In the genomic region with DNA sequence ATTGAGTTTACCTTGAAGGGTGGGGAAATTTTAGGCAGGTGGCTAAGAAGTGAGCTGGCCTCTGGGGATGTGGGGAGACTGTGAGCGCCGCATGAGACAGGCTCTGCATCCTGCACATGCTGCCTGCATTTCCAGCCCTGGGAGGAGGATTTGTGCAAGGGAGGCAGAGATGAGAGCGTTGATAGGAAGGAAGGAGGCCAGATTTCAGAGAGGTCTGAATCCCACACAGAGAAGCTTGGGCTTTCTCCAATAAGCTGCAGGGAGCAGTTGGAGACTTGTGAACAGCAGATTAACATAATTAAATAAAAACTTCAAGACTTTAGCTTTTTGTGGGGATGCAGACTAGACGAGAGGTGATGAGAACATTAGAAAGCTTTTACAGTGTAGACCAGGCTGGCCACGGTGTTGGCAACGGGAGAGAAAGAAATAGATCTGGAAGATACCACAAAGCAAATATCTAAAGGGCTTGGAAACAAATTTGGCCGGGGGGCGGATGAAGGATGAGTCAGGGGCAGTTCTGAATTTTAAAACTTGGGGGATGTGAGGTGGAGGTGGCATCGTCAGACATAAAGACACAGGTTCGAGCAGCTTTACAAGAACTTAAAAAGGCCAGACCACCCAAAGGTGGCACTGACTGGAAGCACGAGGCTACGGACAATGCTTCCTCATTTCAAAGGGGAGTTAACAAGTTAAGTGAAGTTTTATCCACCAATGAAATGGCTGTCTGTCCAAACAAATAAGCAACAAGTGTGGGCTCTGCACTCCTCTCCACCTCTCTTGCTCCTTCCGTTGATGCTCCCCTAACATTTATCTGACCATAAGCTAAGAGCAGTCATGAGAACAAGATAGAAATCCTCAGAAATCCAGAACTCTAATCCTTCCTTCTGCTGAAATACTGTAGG, we compare ENCODE assay signal across 10 cellular contexts. TPM values are rescaled to one million over a fixed set of nuclear protein-coding genes. Genes with fewer than 3 reads are reported as not detected.
DNase-seq lines count a peak whose midpoint lies in the region; ATAC-seq, FAIRE-seq and TF ChIP-seq lines count a peak whose summit lies in the region.
"Had no signal": no experiment of that assay in that cellular context is flagged by ENCODE, and none has a peak within 500 bp of the region (broad histone marks: within the 10 kb centered on the region; RNA-seq: fewer than 3 reads in every experiment).

No MANE protein-coding gene starts in this region.

- H3K27me3 ChIP-seq in mesenchymal stem cell (ENCODE audit: control insufficient read depth in 1 of 2, insufficient read depth in 1 of 2, low read length in 2 of 2) (peaks cover 0 to 22% of the 10 kb centered on the region in 2 experiments), HepG2 (ENCODE audit: control insufficient read depth in 1 of 2, insufficient read depth in 2 of 2, low read length in 2 of 2) (peaks cover 0 to 5% of the 10 kb centered on the region in 2 experiments; a peak in 2 of 5 replicates), thyroid gland (no peaks in the 10 kb centered on the region)

- no peak overlapping the region for H2BK120ac ChIP-seq in mesenchymal stem cell (ENCODE audit: low read depth, low read length)

- no peak overlapping the region for H3K4ac ChIP-seq in mesenchymal stem cell (ENCODE audit: low read depth in 1 of 2, low read length in 2 of 2)

- H3K4me3 ChIP-seq in mesenchymal stem cell (ENCODE audit: insufficient read depth in 1 of 2, low read depth in 1 of 2, low read length in 2 of 2) (peak overlapping the region in 1 of 2 experiments; percentile 10), lower leg skin (ENCODE audit: low read depth, poor library complexity, severe bottlenecking) (no peak overlapping the region), HepG2 (replicated peaks in 1 of 3; ENCODE audit: insufficient read depth in 1 of 3, low read depth in 2 of 3, low read length in 3 of 3) (no peak overlapping the region), thyroid gland (replicated peaks in 1 of 3) (no peak overlapping the region)
- H3K4me3 ChIP-seq: mucosa of descending colon had no signal

- ATAC-seq in activated CD8-positive, alpha-beta T cell treated with anti-CD3 and anti-CD28 coated beads, Interleukin-2, amount 10 ng/mL, durations not matched to agents 7 days and 5 days, result no peak
- no peak for ATAC-seq in HepG2
- ATAC-seq: mucosa of descending colon had no signal

- peak overlapping the region; percentile 53 for H2BK5ac ChIP-seq in mesenchymal stem cell (ENCODE audit: low read depth, low read length, poor library complexity, severe bottlenecking)

- TF ChIP-seq EP300 in HepG2 (IDR thresholded peaks at IDR 0.05; ENCODE audit: low read depth in 2 of 2, low read length in 2 of 2) (no peak), HepG2 (CRISPR knock-in tag; IDR thresholded peaks at IDR 0.05; ENCODE audit: borderline replicate concordance) (no peak)

- no peaks in the 10 kb centered on the region for H3K27me3 Mint-ChIP-seq in activated CD8-positive, alpha-beta T cell treated with anti-CD3 and anti-CD28 coated beads, Interleukin-2, amount 10 ng/mL, durations not matched to agents 7 days and 5 days (ENCODE audit: low read depth)

- H3K79me1 ChIP-seq in mesenchymal stem cell (replicated peaks; ENCODE audit: low read length, poor library complexity, severe bottlenecking), result peaks cover 39% of the 10 kb centered on the region

- TF ChIP-seq CTCF in lower leg skin (IDR thresholded peaks at IDR 0.05) (no peak), HepG2 (CRISPR knock-in tag; IDR thresholded peaks at IDR 0.05) (no peak), thyroid gland (IDR thresholded peaks at IDR 0.05) (no peak)

- POLR2A ChIA-PET in activated CD8-positive, alpha-beta T cell treated with anti-CD3 and anti-CD28 coated beads, Interleukin-2, amount 10 ng/mL, durations not matched to agents 7 days and 5 days (lab: Charles Lee), result interaction anchor here (0.7 kb wide), 1 partner anchor 203 kb away, joined by 3 read pairs; no protein-coding TSS in a partner anchor
- POLR2A ChIA-PET in HepG2 (lab: Yijun Ruan, JAX), result no interaction called here

- no peaks in the 10 kb centered on the region for H4K20me1 ChIP-seq in HepG2 (ENCODE audit: insufficient read depth, low read length)

- H2BK12ac ChIP-seq in mesenchymal stem cell (ENCODE audit: low read length in 2 of 2), result no peak overlapping the region

- H3K27ac ChIP-seq in mesenchymal stem cell (ENCODE audit: low read length, poor library complexity, severe bottlenecking) (peak overlapping the region; percentile 81), HepG2 (ENCODE audit: extremely low read length, insufficient read depth, low read length) (no peak overlapping the region), thyroid gland (no peak overlapping the region)

- H3K9me3 ChIP-seq in mesenchymal stem cell (ENCODE audit: control insufficient read depth, low read length) (no peaks in the 10 kb centered on the region), HepG2 (ENCODE audit: low read length) (no peaks in the 10 kb centered on the region), thyroid gland (no peaks in the 10 kb centered on the region)
- H3K9me3 ChIP-seq: mucosa of descending colon had no signal

- WGBS in mesenchymal stem cell, result 66% methylated on average over 13 of the region's 13 CpGs
- 48 to 53% methylated on average over 13 of the region's 13 CpGs for WGBS in lower leg skin, 2 donors
- WGBS in HepG2 (ENCODE audit: low lambda C conversion rate), result 14% methylated on average over 13 of the region's 13 CpGs
- 81 to 83% methylated on average over 13 of the region's 13 CpGs for WGBS in thyroid gland, 2 donors

- H3K4me1 ChIP-seq in mesenchymal stem cell (ENCODE audit: control insufficient read depth, insufficient read depth, low read depth, low read length), result peaks cover 29% of the 10 kb centered on the region
- H3K4me1 ChIP-seq in HepG2 (ENCODE audit: insufficient read depth, low read length), result no peaks in the 10 kb centered on the region
- peaks cover under 1 to 14% of the 10 kb centered on the region in 2 donors for H3K4me1 ChIP-seq in thyroid gland

- no peak overlapping the region for H3K23ac ChIP-seq in mesenchymal stem cell (ENCODE audit: low read length in 2 of 2)

- H2AK5ac ChIP-seq in mesenchymal stem cell (ENCODE audit: low read length, severe bottlenecking), result no peak overlapping the region

- no peak for FAIRE-seq in HepG2 (lab: Jason Lieb, UNC)

- in situ Hi-C loops in HepG2 (cut with HindIII; ENCODE audit: extremely low pct_ligation_motif_present, low pct_unique_long_range_greater_than_20kb), result no loop called here

- H3K4me1 Mint-ChIP-seq in activated CD8-positive, alpha-beta T cell treated with anti-CD3 and anti-CD28 coated beads, Interleukin-2, amount 10 ng/mL, durations not matched to agents 7 days and 5 days (ENCODE audit: low read depth), result peaks cover 30% of the 10 kb centered on the region

- H3K14ac ChIP-seq in mesenchymal stem cell (ENCODE audit: low read length in 2 of 2), result no peak overlapping the region

- no peak overlapping the region for H3K18ac ChIP-seq in mesenchymal stem cell (ENCODE audit: low read depth in 1 of 2, low read length in 2 of 2)

- H3K36me3 Mint-ChIP-seq in activated CD8-positive, alpha-beta T cell treated with anti-CD3 and anti-CD28 coated beads, Interleukin-2, amount 10 ng/mL, durations not matched to agents 7 days and 5 days (ENCODE audit: low read depth), result no peaks in the 10 kb centered on the region

- H4K8ac ChIP-seq in mesenchymal stem cell (ENCODE audit: low read length), result no peak overlapping the region

- H3K9ac ChIP-seq in mesenchymal stem cell (ENCODE audit: low read length), result no peak overlapping the region
- H3K9ac ChIP-seq in HepG2 (ENCODE audit: insufficient read depth, low read depth, low read length), result no peak overlapping the region

- no peak for TF ChIP-seq POLR2A in lower leg skin (IDR thresholded peaks at IDR 0.05)
- TF ChIP-seq POLR2A in HepG2 (IDR thresholded peaks at IDR 0.05; ENCODE audit: insufficient read depth in 1 of 2, low read depth in 2 of 2, low read length in 2 of 2), result no peak
- TF ChIP-seq POLR2A in thyroid gland (IDR thresholded peaks at IDR 0.05), result no peak

- TF ChIP-seq RAD21 in HepG2 (CRISPR knock-in tag; IDR thresholded peaks at IDR 0.05), result no peak

- no peak overlapping the region for H3K4me3 Mint-ChIP-seq in activated CD8-positive, alpha-beta T cell treated with anti-CD3 and anti-CD28 coated beads, Interleukin-2, amount 10 ng/mL, durations not matched to agents 7 days and 5 days

- H3K79me2 ChIP-seq in HepG2 (ENCODE audit: insufficient read depth, low read length), result no peaks in the 10 kb centered on the region

- H2BK15ac ChIP-seq in mesenchymal stem cell (ENCODE audit: low read depth, poor library complexity, severe bottlenecking), result no peak overlapping the region

- no peak overlapping the region for H4K91ac ChIP-seq in mesenchymal stem cell (ENCODE audit: low read length)

- H3K27ac Mint-ChIP-seq in activated CD8-positive, alpha-beta T cell treated with anti-CD3 and anti-CD28 coated beads, Interleukin-2, amount 10 ng/mL, durations not matched to agents 7 days and 5 days, result peak overlapping the region; percentile 0

- H3K4me2 ChIP-seq in mesenchymal stem cell (ENCODE audit: low read length, poor library complexity, severe bottlenecking) (peak overlapping the region; percentile 27), HepG2 (ENCODE audit: low read depth, low read length) (no peak overlapping the region)

- intact Hi-C loops in lower leg skin (cut with DNase I; ENCODE audit: low total_unique reads), result no loop called here
- intact Hi-C loops in HepG2 (cut with micrococcal nuclease; ENCODE audit: unreplicated experiment), result no loop called here
- intact Hi-C loops in thyroid gland (cut with DNase I), result no loop called here

- DNase-seq in DMS 273 (lab: John Stamatoyannopoulos, UW; ENCODE audit: unreplicated experiment) (peak; percentile 11), HT-29 (ENCODE audit: low spot score) (peak; percentile 39), mesenchymal stem cell (no peak), lower leg skin (ENCODE audit: low spot score in 2 of 2) (no peak), HepG2 (ENCODE audit: low spot score) (no peak), thyroid gland (no peak)
- no peak for DNase-seq in activated CD8-positive, alpha-beta T cell treated with anti-CD3 and anti-CD28 coated beads, Interleukin-2, amount 10 ng/mL, durations not matched to agents 7 days and 5 days
- DNase-seq: activated effector memory CD4-positive, alpha-beta T cell treated with anti-CD3 and anti-CD28 coated beads, Interleukin-2, amount 50 U/mL, for 16 hours; effector memory CD4-positive, alpha-beta T cell; mucosa of descending colon had no signal

- CTCF ChIA-PET in activated CD8-positive, alpha-beta T cell treated with anti-CD3 and anti-CD28 coated beads, Interleukin-2, amount 10 ng/mL, durations not matched to agents 7 days and 5 days (lab: Charles Lee), result interaction anchor here (0.9 to 1.7 kb wide), 9 partner anchors 8 to 287 kb away, joined by 3 to 7 read pairs (median 3); no protein-coding TSS in a partner anchor
- CTCF ChIA-PET in HepG2 (lab: Yijun Ruan, JAX; ENCODE audit: low intra/inter-chr PET ratio, low total read pairs), result no interaction called here

- H3K9me3 Mint-ChIP-seq in activated CD8-positive, alpha-beta T cell treated with anti-CD3 and anti-CD28 coated beads, Interleukin-2, amount 10 ng/mL, durations not matched to agents 7 days and 5 days (ENCODE audit: insufficient read depth), result no peaks in the 10 kb centered on the region

- BruUV-seq in HepG2 (replicated peaks; lab: Mats Ljungman, UMichigan), result no TSS peak

- H3K36me3 ChIP-seq in mesenchymal stem cell (ENCODE audit: control insufficient read depth in 1 of 2, insufficient read depth in 2 of 2, low read depth in 1 of 2, low read length in 2 of 2), result no peaks in the 10 kb centered on the region
- H3K36me3 ChIP-seq in HepG2 (replicated peaks in 1 of 2; ENCODE audit: control insufficient read depth in 1 of 2, insufficient read depth in 2 of 2, low read length in 2 of 2), result no peaks in the 10 kb centered on the region
- H3K36me3 ChIP-seq in thyroid gland, result no peaks in the 10 kb centered on the region

- H2AFZ ChIP-seq in mesenchymal stem cell (ENCODE audit: low read depth, low read length) (peak overlapping the region; percentile 18), HepG2 (ENCODE audit: low read length) (no peak overlapping the region)

RNA-seq across cellular contexts. Expression of gene HIVEP3, which starts 57.0 kb away (rescaled TPM):
- 1.1 and 2.4 TPM in 2 replicates for total RNA-seq in HT-29 (2014; rRNA removed; shearing (Covaris generic))
- 10 to 100 TPM; 10.8 to 11.8 TPM for total RNA-seq in activated CD8-positive, alpha-beta T cell treated with anti-CD3 and anti-CD28 coated beads, Interleukin-2, amount 10 ng/mL, durations not matched to agents 7 days and 5 days
- 3.5 TPM for polyA plus RNA-seq in mesenchymal stem cell (2013, experiment 1 of 2)
- 3.6 TPM for polyA plus RNA-seq in mesenchymal stem cell (2013, experiment 2 of 2)
- total RNA-seq in lower leg skin, result 10 to 100 TPM in 2 of 4 donors, 1 to 10 TPM in 2; 5.3 to 17.3 (median 9.1) TPM
- total RNA-seq in HepG2 (2016; rRNA removed; fragmentation: Illumina TruSeq; extraction: Trizol), result not detected in 2 replicates
- total RNA-seq in HepG2 (2016; cell fraction: cytosol; rRNA removed; fragmentation: Illumina TruSeq; extraction: Trizol; ENCODE audit: low read depth), result 0.18 TPM in 1 of 2 replicates, not detected in the other
- total RNA-seq in HepG2 (2016; cell fraction: insoluble cytoplasmic fraction; rRNA removed; fragmentation: Illumina TruSeq; extraction: Trizol), result not detected in 2 replicates
- total RNA-seq in HepG2 (2016; cell fraction: membrane; rRNA removed; fragmentation: Illumina TruSeq; extraction: Trizol), result not detected in 2 replicates
- total RNA-seq in HepG2 (2016; cell fraction: nucleus; rRNA removed; fragmentation: Illumina TruSeq; extraction: Trizol), result not detected in 2 replicates
- polyA plus RNA-seq in HepG2 (2011; rRNA removed), result 0.01 and 0.05 TPM in 2 replicates
- 0.01 and 0.03 TPM in 2 replicates for polyA plus RNA-seq in HepG2 (2011; cell fraction: cytosol; rRNA removed)
- polyA plus RNA-seq in HepG2 (2011; cell fraction: nucleus; rRNA removed), result not detected in 2 replicates
- 0.01 TPM in 1 of 2 replicates, not detected in the other for polyA plus RNA-seq in HepG2 (2012)
- 0.11 and 0.15 TPM in 2 replicates for polyA plus RNA-seq in HepG2 (2016; cell fraction: cytosol; fragmentation: Illumina TruSeq; extraction: Trizol; ENCODE audit: low read depth)
- not detected in 2 replicates for polyA plus RNA-seq in HepG2 (2016; cell fraction: insoluble cytoplasmic fraction; fragmentation: Illumina TruSeq; extraction: Trizol; ENCODE audit: low read depth)
- 0.17 and 0.19 TPM in 2 replicates for polyA plus RNA-seq in HepG2 (2016; cell fraction: membrane; fragmentation: Illumina TruSeq; extraction: Trizol; ENCODE audit: low read depth)
- not detected in 2 replicates for polyA plus RNA-seq in HepG2 (2016; cell fraction: nucleus; fragmentation: Illumina TruSeq; extraction: Trizol; ENCODE audit: insufficient read depth, low read depth)
- polyA minus RNA-seq in HepG2 (2011; rRNA and poly(A)+ RNA removed; ENCODE audit: low replicate concordance), result 0.70 TPM in 1 of 2 replicates, not detected in the other
- 0.49 TPM in 1 of 2 replicates, not detected in the other for polyA minus RNA-seq in HepG2 (2011; cell fraction: cytosol; rRNA and poly(A)+ RNA removed)
- polyA minus RNA-seq in HepG2 (2011; cell fraction: nucleus; rRNA and poly(A)+ RNA removed), result not detected in 2 replicates
- total RNA-seq in thyroid gland, result 10 to 100 TPM in 3 of 4 donors, 1 to 10 TPM in 1; 9.7 to 13.5 (median 12.5) TPM

Comparison
In these comparisons a context has a peak if more than half of its experiments do, and no peak if none do; other contexts are left out.
1. DNase-seq: peak in DMS 273 (single experiment) and HT-29 (single experiment); none in activated CD8-positive, alpha-beta T cell treated with anti-CD3 and anti-CD28 coated beads, Interleukin-2, amount 10 ng/mL, durations not matched to agents 7 days and 5 days (single experiment), mesenchymal stem cell (single experiment), lower leg skin (0 of 2), HepG2 (single experiment) and thyroid gland (0 of 2).